11 cellular contexts compared by ENCODE assay signal in the genomic region with DNA sequence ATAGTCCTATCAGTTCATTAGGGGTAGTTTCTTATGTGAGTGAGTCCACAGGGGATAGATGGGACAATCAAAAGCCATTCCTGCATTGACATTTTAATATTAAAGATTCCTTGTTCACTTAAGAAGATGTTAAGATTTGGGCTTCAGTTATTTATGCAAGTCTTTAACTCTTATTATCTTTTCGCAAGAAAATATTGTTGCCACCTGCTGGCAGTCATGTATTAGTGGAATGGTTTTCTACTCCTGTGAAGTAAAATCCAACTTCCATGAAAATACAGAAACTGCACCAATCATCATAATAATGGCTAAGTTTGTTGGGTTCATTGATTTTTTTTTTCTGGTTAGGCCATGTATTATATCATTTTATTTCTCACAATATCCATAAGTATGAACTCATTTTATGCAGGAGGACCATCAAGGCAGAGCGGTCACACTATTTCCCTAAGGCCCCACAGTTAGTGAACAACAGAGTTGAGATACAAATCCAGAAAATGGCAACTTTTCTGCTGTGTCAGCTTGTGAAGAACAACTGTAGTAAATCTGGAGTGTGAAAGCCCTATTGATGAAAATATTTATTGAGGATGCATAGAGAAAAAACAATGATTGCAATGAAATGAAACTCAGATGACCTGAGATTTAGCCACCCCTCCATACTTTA.
DNase-seq lines count a peak whose midpoint lies in the region; ATAC-seq and TF ChIP-seq lines count a peak whose summit lies in the region.
"Had no signal": no experiment of that assay in that cellular context is flagged by ENCODE, and none has a peak within 500 bp of the region (broad histone marks: within the 10 kb centered on the region; RNA-seq: fewer than 3 reads in every experiment).

No MANE protein-coding gene starts in this region.

- WGBS in suprapubic skin = 72% methylated on average over 2 of the region's 2 CpGs

- no peaks in the 10 kb centered on the region for H3K9me3 ChIP-seq in suprapubic skin

- H3K9me3 Mint-ChIP-seq in activated naive CD4-positive, alpha-beta T cell treated with anti-CD3 and anti-CD28 coated beads, Interleukin-2, amount 50 U/mL, for 72 hours = no peaks in the 10 kb centered on the region
- H3K9me3 Mint-ChIP-seq: T-helper 1 cell treated with Interleukin-12 subunit alpha and Interleukin-12 subunit beta and Interleukin-4 antibody, amounts not matched to agents 30 μg/mL and 1 μg/mL, for 36 hours had no signal

- H3K36me3 ChIP-seq in brain microvascular endothelial cell (replicated peaks) = no peaks in the 10 kb centered on the region
- H3K36me3 ChIP-seq in suprapubic skin = no peaks in the 10 kb centered on the region

- no peak overlapping the region for H3K27ac Mint-ChIP-seq in activated naive CD4-positive, alpha-beta T cell treated with anti-CD3 and anti-CD28 coated beads, Interleukin-2, amount 50 U/mL, for 72 hours
- H3K27ac Mint-ChIP-seq: activated CD8-positive, alpha-beta memory T cell treated with anti-CD3 and anti-CD28 coated beads, Interleukin-2, amount 10 ng/mL, durations not matched to agents 7 days and 5 days; T-helper 1 cell treated with Interleukin-12 subunit alpha and Interleukin-12 subunit beta and Interleukin-4 antibody, amounts not matched to agents 30 μg/mL and 1 μg/mL, for 36 hours had no signal

- H3K36me3 Mint-ChIP-seq in activated naive CD4-positive, alpha-beta T cell treated with anti-CD3 and anti-CD28 coated beads, Interleukin-2, amount 50 U/mL, for 72 hours = no peaks in the 10 kb centered on the region
- H3K36me3 Mint-ChIP-seq: activated CD8-positive, alpha-beta memory T cell treated with anti-CD3 and anti-CD28 coated beads, Interleukin-2, amount 10 ng/mL, durations not matched to agents 7 days and 5 days had no signal

- H3K27me3 ChIP-seq in brain microvascular endothelial cell (replicated peaks) (no peaks in the 10 kb centered on the region), suprapubic skin (no peaks in the 10 kb centered on the region)

- in situ Hi-C loops in Caki2 (cut with HindIII; ENCODE audit: low pct_unique_long_range_greater_than_20kb, low sequenced_read_pairs) (no loop called here), brain microvascular endothelial cell (cut with HindIII; ENCODE audit: low pct_ligation_motif_present, low sequenced_read_pairs) (no loop called here)

- peak; percentile 43; the same call in 1 of the 2 replicates for TF ChIP-seq CTCF in LNCAP (IDR thresholded peaks at IDR 0.05)
- peak; percentile 37 for TF ChIP-seq CTCF in brain microvascular endothelial cell (IDR thresholded peaks at IDR 0.05; ENCODE audit: low read depth, low read length, missing control alignments)
- TF ChIP-seq CTCF in suprapubic skin (IDR thresholded peaks at IDR 0.05) = peak in 1 of 2 donors; percentile 10

- peak; percentile 12 for DNase-seq in Caki2 (ENCODE audit: low read depth)
- no peak for DNase-seq in brain microvascular endothelial cell
- DNase-seq in lung microvascular endothelial cell (ENCODE audit: low read depth in 2 of 2) = peak; percentile 4 to 16
- no peak for DNase-seq in activated naive CD4-positive, alpha-beta T cell treated with anti-CD3 and anti-CD28 coated beads, Interleukin-2, amount 50 U/mL, for 72 hours (ENCODE audit: low spot score in 2 of 2)
- no peak for DNase-seq in hippocampal formation (lab: John Stamatoyannopoulos, UW)
- no peak for DNase-seq in suprapubic skin (ENCODE audit: low spot score in 2 of 2)
- DNase-seq in NCI-H510A (lab: John Stamatoyannopoulos, UW) = no peak
- DNase-seq: activated CD8-positive, alpha-beta memory T cell treated with anti-CD3 and anti-CD28 coated beads, Interleukin-2, amount 10 ng/mL, durations not matched to agents 7 days and 5 days; aorta had no signal

- no peak for ATAC-seq in activated naive CD4-positive, alpha-beta T cell treated with anti-CD3 and anti-CD28 coated beads, Interleukin-2, amount 50 U/mL, for 72 hours
- ATAC-seq: activated CD8-positive, alpha-beta memory T cell treated with anti-CD3 and anti-CD28 coated beads, Interleukin-2, amount 10 ng/mL, durations not matched to agents 7 days and 5 days had no signal

- H3K27ac ChIP-seq in brain microvascular endothelial cell (no peak overlapping the region), suprapubic skin (no peak overlapping the region)

- no peak for TF ChIP-seq POLR2A in suprapubic skin (IDR thresholded peaks at IDR 0.05)

- TF ChIP-seq EP300 in suprapubic skin (IDR thresholded peaks at IDR 0.05) = no peak

- H3K4me3 ChIP-seq in brain microvascular endothelial cell (ENCODE audit: low read depth, low read length) (no peak overlapping the region), suprapubic skin (no peak overlapping the region)

- H3K4me1 ChIP-seq in suprapubic skin = no peaks in the 10 kb centered on the region

Comparison
In these comparisons a context has a peak if more than half of its experiments do, and no peak if none do; other contexts are left out.
1. DNase-seq: peak in Caki2 (single experiment) and lung microvascular endothelial cell (2 of 2); none in brain microvascular endothelial cell (single experiment), activated naive CD4-positive, alpha-beta T cell treated with anti-CD3 and anti-CD28 coated beads, Interleukin-2, amount 50 U/mL, for 72 hours (0 of 2), hippocampal formation (0 of 2), suprapubic skin (0 of 2) and NCI-H510A (single experiment).